9 cellular contexts compared by ENCODE assay signal in genomic region chr6:122869437-122870024, GRCh38.
DNase-seq lines count a peak whose midpoint lies in the region; ATAC-seq and TF ChIP-seq lines count a peak whose summit lies in the region.
"Had no signal": no experiment of that assay in that cellular context is flagged by ENCODE, and none has a peak within 500 bp of the region (broad histone marks: within the 10 kb centered on the region; RNA-seq: fewer than 3 reads in every experiment).

No MANE protein-coding gene starts in this region.

- intact Hi-C loops in left colon (cut with DNase I, micrococcal nuclease): loop anchor here in 1 of 2 donors (5.0 kb wide), 1 partner anchor 448 kb away; no protein-coding TSS in a partner anchor

- H3K4me1 ChIP-seq in DND-41 (ENCODE audit: insufficient read depth, low read length): peaks cover 22% of the 10 kb centered on the region

- no peaks in the 10 kb centered on the region for H3K27me3 ChIP-seq in DND-41 (ENCODE audit: insufficient read depth, low read length, poor library complexity)

- no peak overlapping the region for H3K9ac ChIP-seq in DND-41 (ENCODE audit: low read depth, low read length)

- H2AFZ ChIP-seq in DND-41 (ENCODE audit: low read depth, low read length): peak overlapping the region; percentile 15; the same call in 1 of the 2 replicates

- H3K4me2 ChIP-seq in DND-41 (ENCODE audit: insufficient read depth, low read length): no peak overlapping the region

- no peaks in the 10 kb centered on the region for H3K36me3 ChIP-seq in DND-41 (ENCODE audit: insufficient read depth, low read length)

- peak; percentile 95 for TF ChIP-seq CTCF in DND-41 (IDR thresholded peaks at IDR 0.05; ENCODE audit: borderline replicate concordance, extremely low read depth, low read length, poor library complexity, severe bottlenecking)

- in situ Hi-C loops in T47D (cut with HindIII; ENCODE audit: low pct_unique_long_range_greater_than_20kb, low sequenced_read_pairs): no loop called here

- no peak overlapping the region for H3K4me3 ChIP-seq in DND-41 (ENCODE audit: low read depth in 1 of 2, low read length in 2 of 2)

- 0 out of 2 replicates have a peak overlapping the region, but pooled peaks have one; percentile 53 for H3K27ac ChIP-seq in DND-41 (ENCODE audit: low read length)

- no peaks in the 10 kb centered on the region for H4K20me1 ChIP-seq in DND-41 (ENCODE audit: insufficient read depth, low read length)

- H3K9me3 ChIP-seq in DND-41 (ENCODE audit: insufficient read depth, low read length, severe bottlenecking): no peaks in the 10 kb centered on the region

- ATAC-seq in DND-41 (ENCODE audit: insufficient read depth, low read depth) (peak; percentile 98), GM19467 (IDR thresholded peaks at IDR 0.05; ENCODE audit: unreplicated experiment) (peak; percentile 81), HG03565 (IDR thresholded peaks at IDR 0.05; ENCODE audit: unreplicated experiment) (peak; percentile 93), left colon (peak; percentile 92), GM21825 (IDR thresholded peaks at IDR 0.05; ENCODE audit: unreplicated experiment) (no peak)
- no peak for ATAC-seq in activated CD4-positive, CD25-positive, alpha-beta regulatory T cell treated with anti-CD3 and anti-CD28 coated beads, Interleukin-2, amount 50 U/mL, for 24 hours

- DNase-seq in DND-41: peak; percentile 67
- peak; percentile 45 to 73 for DNase-seq in NCI-H524 (lab: John Stamatoyannopoulos, UW)
- peak; percentile 18 to 71 for DNase-seq in T47D (ENCODE audit: low read depth in 1 of 2, low spot score in 1 of 2)
- DNase-seq in left colon: peak in 1 of 2 donors; percentile 7
- DNase-seq: activated B cell treated with CpG ODN at 0.5 μM for 24 hours had no signal

- no peaks in the 10 kb centered on the region for H3K79me2 ChIP-seq in DND-41 (ENCODE audit: insufficient read depth, low read length)

Comparison
In these comparisons a context has a peak if more than half of its experiments do, and no peak if none do; other contexts are left out.
1. ATAC-seq: peak in DND-41 (single experiment), GM19467 (single experiment), HG03565 (single experiment) and left colon (single experiment); none in activated CD4-positive, CD25-positive, alpha-beta regulatory T cell treated with anti-CD3 and anti-CD28 coated beads, Interleukin-2, amount 50 U/mL, for 24 hours (0 of 2) and GM21825 (single experiment).